ENCODE assay signal across 1 cellular context in genomic region chr1:43352351-43352705, GRCh38.
TF ChIP-seq lines count a peak whose summit lies in the region.

No MANE protein-coding gene starts in this region.

TF ChIP-seq in K562, 482 proteins besides CTCF, POLR2A, EP300 and RAD21:
- TF ChIP-seq ZNF740 (CRISPR knock-in tag; IDR thresholded peaks at IDR 0.05) (0 out of 2 replicates have a peak, but pooled peaks have one; percentile 19), ZNF740 (tag; IDR thresholded peaks at IDR 0.05) (no peak), ZNF232 (CRISPR knock-in tag; IDR thresholded peaks at IDR 0.05) (no peak)
